In the genomic region with DNA sequence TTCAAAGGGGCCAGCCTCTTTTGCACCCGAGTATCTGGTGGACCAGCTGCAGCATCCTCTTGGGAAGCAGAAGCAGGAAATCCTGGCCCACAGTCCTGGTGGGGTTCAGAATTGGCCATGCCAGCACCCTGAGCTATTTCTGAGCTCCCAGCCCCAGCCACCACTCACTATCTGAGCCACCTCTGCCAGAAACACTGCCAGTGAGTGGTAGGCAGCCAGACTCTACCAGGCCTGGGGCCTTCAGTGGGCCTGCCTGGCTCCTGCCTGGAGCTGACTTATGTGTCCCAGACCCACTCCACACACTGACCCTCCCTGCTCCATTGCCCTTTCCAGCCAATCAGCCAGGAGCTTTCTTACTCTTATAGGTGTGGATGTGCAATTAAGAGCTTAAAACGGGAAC, we compare ENCODE assay signal across 18 cellular contexts. TPM values are rescaled to one million over a fixed set of nuclear protein-coding genes. Genes with fewer than 3 reads are reported as not detected.
A peak's percentile ranks its signal among the peaks of the same experiment; 100 is the strongest.
DNase-seq lines count a peak whose midpoint lies in the region; ATAC-seq and TF ChIP-seq lines count a peak whose summit lies in the region.
"Had no signal": no experiment of that assay in that cellular context is flagged by ENCODE, and none has a peak within 500 bp of the region (broad histone marks: within the 10 kb centered on the region; RNA-seq: fewer than 3 reads in every experiment).

No MANE protein-coding gene starts in this region.

- peaks cover 4% of the 10 kb centered on the region for H3K79me1 ChIP-seq in mesenchymal stem cell (replicated peaks; ENCODE audit: low read length, poor library complexity, severe bottlenecking)

- H3K4me2 ChIP-seq in mammary epithelial cell (ENCODE audit: insufficient read depth, low read depth, low read length), result no peak overlapping the region
- H3K4me2 ChIP-seq in mesenchymal stem cell (ENCODE audit: low read length, poor library complexity, severe bottlenecking), result no peak overlapping the region

- no peak overlapping the region for H3K4ac ChIP-seq in mesenchymal stem cell (ENCODE audit: low read depth in 1 of 2, low read length in 2 of 2)

- no peak overlapping the region for H2BK12ac ChIP-seq in mesenchymal stem cell (ENCODE audit: low read length in 2 of 2)

- H3K9ac ChIP-seq in mammary epithelial cell (ENCODE audit: insufficient read depth, low read length) (no peak overlapping the region), mesenchymal stem cell (ENCODE audit: low read length) (no peak overlapping the region)

- BruUV-seq in MCF 10A (replicated peaks; lab: Mats Ljungman, UMichigan) (no TSS peak), mammary epithelial cell (replicated peaks; lab: Mats Ljungman, UMichigan) (no TSS peak)

- TF ChIP-seq EP300 in suprapubic skin (IDR thresholded peaks at IDR 0.05) (no peak), ovary (IDR thresholded peaks at IDR 0.05) (no peak)

- H3K36me3 ChIP-seq in mammary epithelial cell (ENCODE audit: insufficient read depth, low read length) (no peaks in the 10 kb centered on the region), mesenchymal stem cell (ENCODE audit: control insufficient read depth in 1 of 2, insufficient read depth in 2 of 2, low read depth in 1 of 2, low read length in 2 of 2) (peaks cover 32% of the 10 kb centered on the region in 2 experiments), suprapubic skin (no peaks in the 10 kb centered on the region), ovary (no peaks in the 10 kb centered on the region), left lung (peaks cover 0 to 23% of the 10 kb centered on the region in 2 donors)
- H3K36me3 ChIP-seq: BE2C had no signal

- H3K9me3 ChIP-seq in mammary epithelial cell (replicated peaks; ENCODE audit: insufficient read depth, low read length) (no peaks in the 10 kb centered on the region), mesenchymal stem cell (ENCODE audit: control insufficient read depth, low read length) (no peaks in the 10 kb centered on the region), suprapubic skin (no peaks in the 10 kb centered on the region), ovary (no peaks in the 10 kb centered on the region), left lung (no peaks in the 10 kb centered on the region)
- H3K9me3 ChIP-seq: BE2C had no signal

- CTCF ChIA-PET in MCF 10A (lab: Yijun Ruan, JAX), result interaction anchor here (0.6 to 1.6 kb wide), 2 partner anchors 10 to 415 kb away, joined by 4 read pairs; no protein-coding TSS in a partner anchor
- CTCF ChIA-PET in mammary epithelial cell (lab: Charles Lee; ENCODE audit: low non-redundant PET), result no interaction called here

- H3K27me3 ChIP-seq in mammary epithelial cell (ENCODE audit: insufficient read depth, low read length), result no peaks in the 10 kb centered on the region
- H3K27me3 ChIP-seq in mesenchymal stem cell (ENCODE audit: control insufficient read depth in 1 of 2, insufficient read depth in 1 of 2, low read length in 2 of 2), result no peaks in the 10 kb centered on the region
- no peaks in the 10 kb centered on the region for H3K27me3 ChIP-seq in suprapubic skin
- H3K27me3 ChIP-seq in ovary, result no peaks in the 10 kb centered on the region
- H3K27me3 ChIP-seq in left lung, result no peaks in the 10 kb centered on the region
- H3K27me3 ChIP-seq: BE2C had no signal

- POLR2A ChIA-PET in MCF 10A (lab: Yijun Ruan, JAX), result interaction anchor here (0.8 to 1.4 kb wide), 2 partner anchors 11 to 42 kb away, joined by 3 to 5 read pairs; no protein-coding TSS in a partner anchor

- H2AFZ ChIP-seq in mammary epithelial cell (ENCODE audit: low read depth, low read length) (no peak overlapping the region), mesenchymal stem cell (ENCODE audit: low read depth, low read length) (no peak overlapping the region)

- H3K4me3 Mint-ChIP-seq in MCF 10A (ENCODE audit: unreplicated experiment), result no peak overlapping the region
- H3K4me3 Mint-ChIP-seq: CD8-positive, alpha-beta T cell had no signal

- TF ChIP-seq POLR2A in suprapubic skin (IDR thresholded peaks at IDR 0.05) (no peak), ovary (IDR thresholded peaks at IDR 0.05) (no peak)

- no peaks in the 10 kb centered on the region for H3K79me2 ChIP-seq in mammary epithelial cell (ENCODE audit: insufficient read depth, low read length)

- intact Hi-C loops in MCF 10A (cut with micrococcal nuclease) (no loop called here), mammary epithelial cell (cut with micrococcal nuclease) (no loop called here), Right ventricle myocardium superior (cut with DNase I) (no loop called here), ovary (cut with DNase I) (no loop called here), left lung (cut with DNase I) (no loop called here)

- H3K4me1 ChIP-seq in mammary epithelial cell (ENCODE audit: insufficient read depth, low read length), result peaks cover 12% of the 10 kb centered on the region
- peaks cover 30% of the 10 kb centered on the region for H3K4me1 ChIP-seq in mesenchymal stem cell (ENCODE audit: control insufficient read depth, insufficient read depth, low read depth, low read length)
- H3K4me1 ChIP-seq in suprapubic skin, result no peaks in the 10 kb centered on the region
- H3K4me1 ChIP-seq in ovary (ENCODE audit: insufficient read depth), result no peaks in the 10 kb centered on the region
- peaks cover 0 to 5% of the 10 kb centered on the region in 2 donors for H3K4me1 ChIP-seq in left lung
- H3K4me1 ChIP-seq: BE2C had no signal

- in situ Hi-C loops in mammary epithelial cell (cut with MboI; ENCODE audit: low sequenced_read_pairs in 2 of 2), result no loop called here

- H3K9me3 Mint-ChIP-seq in MCF 10A (ENCODE audit: unreplicated experiment), result no peaks in the 10 kb centered on the region
- H3K9me3 Mint-ChIP-seq: CD8-positive, alpha-beta T cell had no signal

- H2BK15ac ChIP-seq in mesenchymal stem cell (ENCODE audit: low read depth, poor library complexity, severe bottlenecking), result no peak overlapping the region

- DNase-seq in MCF 10A (ENCODE audit: unreplicated experiment) (no peak), mammary epithelial cell (no peak), Right ventricle myocardium superior (no peak), mesenchymal stem cell (no peak), suprapubic skin (ENCODE audit: low spot score in 2 of 2) (no peak), ovary (no peak), left lung (no peak)
- DNase-seq: 8988T; BE2C; CD8-positive, alpha-beta T cell; DMS79; GOT3; MV-4-11; NCI-H1417; NCI-H187 treated with DMSO at 0.1 percent for 48 hours; NCI-H69 had no signal

- no peak overlapping the region for H2BK120ac ChIP-seq in mesenchymal stem cell (ENCODE audit: low read depth, low read length)

- H3K27me3 Mint-ChIP-seq in MCF 10A (ENCODE audit: insufficient read depth, unreplicated experiment), result no peaks in the 10 kb centered on the region

- no peak overlapping the region for H3K23ac ChIP-seq in mesenchymal stem cell (ENCODE audit: low read length in 2 of 2)

- H3K4me3 ChIP-seq in mammary epithelial cell (replicated peaks in 1 of 3; ENCODE audit: insufficient read depth in 1 of 3, low read depth in 2 of 3, low read length in 3 of 3) (no peak overlapping the region), mesenchymal stem cell (ENCODE audit: insufficient read depth in 1 of 2, low read depth in 1 of 2, low read length in 2 of 2) (no peak overlapping the region), suprapubic skin (no peak overlapping the region), ovary (no peak overlapping the region), left lung (no peak overlapping the region)
- H3K4me3 ChIP-seq: GM12878 had no signal

- H2BK5ac ChIP-seq in mesenchymal stem cell (ENCODE audit: low read depth, low read length, poor library complexity, severe bottlenecking), result no peak overlapping the region

- no peak overlapping the region for H3K27ac ChIP-seq in mammary epithelial cell (ENCODE audit: insufficient read depth, low read depth, low read length)
- no peak overlapping the region for H3K27ac ChIP-seq in mesenchymal stem cell (ENCODE audit: low read length, poor library complexity, severe bottlenecking)
- no peak overlapping the region for H3K27ac ChIP-seq in suprapubic skin
- H3K27ac ChIP-seq in ovary, result no peak overlapping the region
- H3K27ac ChIP-seq in left lung, result no peak overlapping the region

- TF ChIP-seq CTCF in MCF 10A (IDR thresholded peaks at IDR 0.05; ENCODE audit: unreplicated experiment) (no peak), mammary epithelial cell (conservative IDR thresholded peaks at IDR 0.05 in 1 of 2, IDR thresholded peaks at IDR 0.05 in 1 of 2; ENCODE audit: extremely low read depth in 1 of 2, insufficient read depth in 1 of 2, low read depth in 1 of 2, low read length in 2 of 2) (no peak), suprapubic skin (IDR thresholded peaks at IDR 0.05) (no peak), ovary (IDR thresholded peaks at IDR 0.05) (no peak), left lung (IDR thresholded peaks at IDR 0.05) (no peak)

- no peak overlapping the region for H3K14ac ChIP-seq in mesenchymal stem cell (ENCODE audit: low read length in 2 of 2)

- H3K27ac Mint-ChIP-seq in MCF 10A (ENCODE audit: low read depth, unreplicated experiment), result peak overlapping the region; percentile 23
- H3K27ac Mint-ChIP-seq: CD8-positive, alpha-beta T cell had no signal

- H3K36me3 Mint-ChIP-seq in MCF 10A (ENCODE audit: insufficient read depth, unreplicated experiment), result peaks cover 32% of the 10 kb centered on the region

- WGBS in mammary epithelial cell (ENCODE audit: low coverage, missing lambda C conversion rate), result 24% methylated on average over 2 of the region's 2 CpGs
- 94% methylated on average over 1 of the region's 2 CpGs for WGBS in mesenchymal stem cell
- 66% methylated on average over 2 of the region's 2 CpGs for WGBS in suprapubic skin
- WGBS in ovary, 3 donors, result 61 to 67% (median 66%) methylated on average over 2 of the region's 2 CpGs

- H4K8ac ChIP-seq in mesenchymal stem cell (ENCODE audit: low read length), result no peak overlapping the region

- no peaks in the 10 kb centered on the region for H4K20me1 ChIP-seq in mammary epithelial cell (ENCODE audit: insufficient read depth, low read length)

- H3K4me1 Mint-ChIP-seq in MCF 10A (ENCODE audit: insufficient read depth, unreplicated experiment), result no peaks in the 10 kb centered on the region

- peak overlapping the region; percentile 50 for H2AK5ac ChIP-seq in mesenchymal stem cell (ENCODE audit: low read length, severe bottlenecking)

- dilution Hi-C loops in mammary epithelial cell (cut with HindIII; ENCODE audit: low sequenced_read_pairs), result no loop called here

- ATAC-seq in Right ventricle myocardium superior (ENCODE audit: poor library complexity), result peak; percentile 74
- no peak for ATAC-seq in HG02840 (IDR thresholded peaks at IDR 0.05; ENCODE audit: low FRiP score, unreplicated experiment)
- no peak for ATAC-seq in left lung
- ATAC-seq: CD8-positive, alpha-beta T cell; GM12878 had no signal

- H4K91ac ChIP-seq in mesenchymal stem cell (ENCODE audit: low read length), result no peak overlapping the region

- no peak overlapping the region for H3K18ac ChIP-seq in mesenchymal stem cell (ENCODE audit: low read depth in 1 of 2, low read length in 2 of 2)

RNA-seq across cellular contexts. Expression of gene CTNNB1, which starts 47.8 kb away (rescaled TPM):
- total RNA-seq in MCF 10A (2022) (222 and 244 TPM in 2 replicates), mammary epithelial cell (1,000 to 10,000 TPM in 1 of 2 donors, 100 to 1,000 TPM in 1; 543 to 1,542 TPM), Right ventricle myocardium superior (152 TPM), suprapubic skin (100 to 1,000 TPM; 311 to 417 (median 361) TPM), ovary (100 to 1,000 TPM; 311 to 495 (median 405) TPM), left lung (100 to 1,000 TPM; 289 to 432 TPM)
- polyA plus RNA-seq in mammary epithelial cell (562 TPM), ovary (100 to 1,000 TPM; 169 to 193 TPM)
- polyA minus RNA-seq in mammary epithelial cell, result 3,655 TPM
- polyA plus RNA-seq in mesenchymal stem cell (2013, experiment 1 of 2), result 374 TPM
- 364 TPM for polyA plus RNA-seq in mesenchymal stem cell (2013, experiment 2 of 2)
